8 cellular contexts compared by ENCODE assay signal in the genomic region with DNA sequence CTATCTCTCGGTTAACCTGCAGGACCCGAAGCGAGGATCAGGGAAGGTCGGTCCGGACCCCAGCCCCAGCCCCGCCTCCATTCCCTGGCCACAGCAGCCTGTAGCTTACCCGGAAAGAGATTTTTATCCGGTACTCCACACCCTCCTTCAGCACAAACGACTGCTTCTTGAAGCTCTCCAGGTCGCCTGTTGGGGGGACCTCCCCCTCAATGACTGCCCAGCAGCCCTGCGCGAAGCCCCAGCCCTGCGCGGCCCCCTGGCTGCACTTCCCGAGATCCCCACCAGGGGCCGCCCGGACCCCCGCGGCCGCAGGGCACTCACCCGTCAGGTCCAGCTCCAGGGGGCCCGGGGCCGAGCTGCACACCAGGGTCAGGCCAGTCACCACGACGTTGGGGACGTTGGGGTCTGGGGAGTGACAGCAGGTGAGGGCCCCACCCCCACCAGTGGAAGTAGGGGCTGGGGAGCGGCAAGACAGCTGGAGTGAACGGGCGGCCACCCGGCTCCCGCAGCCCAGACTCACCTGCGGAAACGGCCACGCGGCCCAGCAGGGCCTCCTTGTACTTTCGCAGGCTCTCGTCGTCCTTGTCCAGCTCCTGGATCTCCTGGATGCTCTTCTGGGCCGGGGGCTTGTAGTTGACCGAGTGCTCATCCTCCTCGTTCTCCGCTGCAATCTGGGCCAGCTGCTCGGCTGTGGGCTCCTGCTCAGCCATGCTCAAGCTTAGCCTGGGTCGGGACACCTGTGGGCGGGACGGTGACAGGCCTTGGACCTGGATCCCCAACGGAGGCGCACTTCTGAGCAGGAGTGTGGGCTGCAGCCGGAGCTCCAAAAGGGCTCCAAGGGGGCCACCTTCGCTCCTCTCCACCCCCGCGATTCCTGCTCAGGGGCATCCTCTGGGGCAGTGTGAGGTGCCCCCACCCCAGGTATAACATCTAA. TPM values are rescaled to one million over a fixed set of nuclear protein-coding genes. Genes with fewer than 3 reads are reported as not detected.
DNase-seq lines count a peak whose midpoint lies in the region; ATAC-seq and TF ChIP-seq lines count a peak whose summit lies in the region.

No MANE protein-coding gene starts in this region.

- DNase-seq in GM10248 (ENCODE audit: extremely low spot score) = peak; percentile 72
- DNase-seq in NCI-H526 (lab: John Stamatoyannopoulos, UW) = peak; percentile 29 to 68
- DNase-seq in ascending aorta (ENCODE audit: low spot score in 2 of 2) = no peak
- DNase-seq in stimulated activated CD4-positive, alpha-beta T cell treated with anti-CD3 and anti-CD28 coated beads, Interleukin-15, amount 100 ng/mL, for 24 hours = peak; percentile 64

- H3K27me3 ChIP-seq in ascending aorta = no peaks in the 10 kb centered on the region

- peaks cover 18 to 32% of the 10 kb centered on the region in 2 donors for H3K4me1 ChIP-seq in ascending aorta

- TF ChIP-seq CTCF in GM10248 (IDR thresholded peaks at IDR 0.05; ENCODE audit: control extremely low read depth, extremely low read depth, low read depth, missing control alignments) (peak; percentile 88), ascending aorta (IDR thresholded peaks at IDR 0.05) (peak; percentile 83 to 91 (median 85))

- POLR2A ChIA-PET in GM10248 (lab: Yijun Ruan, JAX) = interaction anchor here (0.7 to 2.5 kb wide), 5 partner anchors 9 to 186 kb away, joined by 3 to 21 read pairs (median 3); a partner anchor contains a TSS

- intact Hi-C loops in ascending aorta (cut with DNase I) = loop anchor here (2.0 to 10.0 kb wide), 5 partner anchors 21 to 355 kb away; a partner anchor contains a TSS

- H3K4me3 ChIP-seq in ascending aorta (peak overlapping the region; percentile 83 to 95), iPS-18c (ENCODE audit: insufficient read depth, low read depth, low read length) (peak overlapping the region; percentile 78)

- H3K9me3 ChIP-seq in ascending aorta (no peaks in the 10 kb centered on the region), iPS-18c (ENCODE audit: control insufficient read depth, insufficient read depth, low read length) (no peaks in the 10 kb centered on the region)

- peaks cover 22 to 41% of the 10 kb centered on the region in 2 donors for H3K36me3 ChIP-seq in ascending aorta

- ATAC-seq in GM21723 (IDR thresholded peaks at IDR 0.05; ENCODE audit: unreplicated experiment) (no peak), HG02840 (IDR thresholded peaks at IDR 0.05; ENCODE audit: low FRiP score, unreplicated experiment) (no peak), HG03520 (IDR thresholded peaks at IDR 0.05; ENCODE audit: unreplicated experiment) (no peak)

- CTCF ChIA-PET in GM10248 (lab: Yijun Ruan, JAX) = interaction anchor here (0.7 to 2.5 kb wide), 17 partner anchors 8 to 228 kb away, joined by 3 to 10 read pairs (median 4); a partner anchor contains a TSS

- peak overlapping the region; percentile 96 to 99 for H3K27ac ChIP-seq in ascending aorta

RNA-seq across cellular contexts. Expression of a gene that starts 1.6 kb away (rescaled TPM):
- total RNA-seq in ascending aorta = 314 TPM

RNA-seq across cellular contexts. Expression of a gene that starts 9.2 kb away (rescaled TPM):
- total RNA-seq in ascending aorta = 670 TPM

RNA-seq across cellular contexts. Expression of a gene that starts 21.9 kb away (rescaled TPM):
- total RNA-seq in ascending aorta = 31.8 TPM

RNA-seq across cellular contexts. Expression of a gene that starts 22.0 kb away (rescaled TPM):
- 108 TPM for total RNA-seq in ascending aorta

RNA-seq across cellular contexts. Expression of a gene that starts 32.5 kb away (rescaled TPM):
- total RNA-seq in ascending aorta = 1.5 TPM

Comparison
In these comparisons a context has a peak if more than half of its experiments do, and no peak if none do; other contexts are left out.
1. DNase-seq: peak in GM10248 (single experiment), NCI-H526 (2 of 2) and stimulated activated CD4-positive, alpha-beta T cell treated with anti-CD3 and anti-CD28 coated beads, Interleukin-15, amount 100 ng/mL, for 24 hours (single experiment); none in ascending aorta (0 of 2).